ENCODE assay signal across 1 cellular context in the genomic region with DNA sequence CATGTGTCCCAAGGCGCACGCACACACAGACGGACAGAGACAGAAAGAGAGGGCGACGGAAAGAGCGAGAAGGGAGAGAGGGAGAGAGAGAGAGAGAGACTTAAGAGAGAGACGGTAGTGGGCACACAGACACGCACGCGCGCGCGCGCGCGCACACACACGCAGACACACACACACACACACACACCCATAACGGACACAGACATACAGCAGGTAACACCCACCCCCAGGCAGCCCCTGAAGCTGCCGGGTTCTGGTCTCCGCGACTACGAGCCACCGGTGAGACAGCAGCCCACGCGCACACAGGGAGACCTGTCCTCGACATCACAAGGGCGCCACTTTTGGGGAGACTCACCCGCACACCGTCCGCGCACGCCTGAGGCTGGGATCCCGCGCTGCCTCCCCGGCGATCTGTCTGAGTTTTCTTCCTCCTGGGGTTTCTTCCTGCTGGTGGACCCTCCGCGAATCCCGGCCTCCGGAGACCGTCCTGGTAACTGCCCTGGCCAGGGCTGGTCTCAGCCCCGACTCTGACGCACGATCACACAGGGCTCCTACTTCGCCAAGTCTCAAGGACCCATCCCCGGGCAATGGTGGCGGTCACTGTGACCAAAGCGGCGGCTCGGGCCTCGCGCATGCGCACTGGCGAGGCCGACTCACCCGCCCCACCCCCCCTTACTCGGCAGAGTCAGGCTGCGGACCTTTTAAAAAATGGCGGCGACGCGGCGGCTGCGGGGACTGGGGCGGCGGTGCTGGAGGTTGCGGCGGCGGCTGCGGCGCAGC.
TF ChIP-seq lines count a peak whose summit lies in the region.

No MANE protein-coding gene starts in this region.

TF ChIP-seq in K562, 482 proteins besides CTCF, POLR2A, EP300 and RAD21 (continued from another document):
- peak; percentile 49; the same call in 1 of the 2 replicates for TF ChIP-seq MGA (IDR thresholded peaks at IDR 0.05)
